Comparison of ENCODE assay signal across 9 cellular contexts in the genomic region with DNA sequence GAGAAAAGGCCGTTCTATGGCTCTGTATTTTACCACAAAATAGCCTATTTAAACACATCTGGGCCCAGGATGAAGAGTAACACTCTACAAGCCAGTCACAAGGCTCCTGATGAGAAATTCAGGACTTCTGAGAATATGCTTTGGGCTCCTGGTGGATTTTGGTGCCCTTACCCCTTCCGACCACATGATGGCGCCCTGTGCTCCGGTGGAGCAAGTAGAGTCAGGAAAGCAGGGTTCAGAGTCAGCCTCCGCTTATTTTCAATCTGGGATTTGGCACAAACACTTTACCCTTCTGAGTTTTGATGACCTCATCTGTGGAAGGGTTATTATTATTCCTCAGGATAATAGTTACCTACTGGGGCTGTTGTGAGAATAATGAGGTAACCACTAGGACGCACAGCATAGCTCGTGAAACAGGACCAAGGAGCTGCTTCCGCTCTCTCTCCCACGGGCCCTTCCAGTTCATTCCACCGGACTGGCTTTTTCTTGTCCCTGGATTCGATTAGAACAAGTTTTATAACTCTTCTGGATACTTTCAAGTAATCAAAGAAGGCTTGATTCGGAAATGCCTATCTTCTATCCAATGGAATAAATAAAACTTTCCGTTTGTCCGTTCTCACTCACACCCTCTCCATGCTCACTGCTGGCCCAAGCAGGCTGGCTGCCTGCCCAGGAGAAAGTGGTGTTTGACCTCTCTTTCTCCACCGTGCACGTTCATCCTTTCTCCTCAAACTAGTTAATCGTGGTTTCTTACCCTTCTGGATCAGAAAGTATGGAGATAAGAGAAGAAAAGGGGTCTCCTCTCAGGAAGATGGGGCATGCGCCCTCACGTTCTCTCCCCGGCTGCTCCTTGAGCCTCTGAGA.
DNase-seq lines count a peak whose midpoint lies in the region; ATAC-seq, FAIRE-seq and TF ChIP-seq lines count a peak whose summit lies in the region.
"Had no signal": no experiment of that assay in that cellular context is flagged by ENCODE, and none has a peak within 500 bp of the region (broad histone marks: within the 10 kb centered on the region; RNA-seq: fewer than 3 reads in every experiment).

No MANE protein-coding gene starts in this region.

- no peak overlapping the region for H3K4me3 ChIP-seq in keratinocyte (ENCODE audit: control insufficient read depth in 2 of 3, extremely low read depth in 1 of 3, insufficient read depth in 2 of 3, low read depth in 1 of 3, low read length in 3 of 3)
- H3K4me3 ChIP-seq in CD8-positive, alpha-beta T cell (ENCODE audit: low read depth, low read length), result no peak overlapping the region

- H3K36me3 Mint-ChIP-seq in HFFc6 (ENCODE audit: low read depth), result no peaks in the 10 kb centered on the region
- no peaks in the 10 kb centered on the region for H3K36me3 Mint-ChIP-seq in activated T-helper 17 cell treated with anti-CD3 and anti-CD28 coated beads, Interleukin-2, amount 50 U/mL, for 72 hours (ENCODE audit: low read depth)
- H3K36me3 Mint-ChIP-seq in CD8-positive, alpha-beta T cell, result no peaks in the 10 kb centered on the region
- H3K36me3 Mint-ChIP-seq: naive thymus-derived CD4-positive, alpha-beta T cell had no signal

- no peaks in the 10 kb centered on the region for H3K4me1 Mint-ChIP-seq in HFFc6 (ENCODE audit: low read depth)
- H3K4me1 Mint-ChIP-seq in activated T-helper 17 cell treated with anti-CD3 and anti-CD28 coated beads, Interleukin-2, amount 50 U/mL, for 72 hours, result no peaks in the 10 kb centered on the region
- H3K4me1 Mint-ChIP-seq in CD8-positive, alpha-beta T cell (ENCODE audit: low read depth), result no peaks in the 10 kb centered on the region
- H3K4me1 Mint-ChIP-seq: naive thymus-derived CD4-positive, alpha-beta T cell had no signal

- H3K9me3 ChIP-seq in keratinocyte (ENCODE audit: control insufficient read depth, low read depth, low read length), result no peaks in the 10 kb centered on the region
- H3K9me3 ChIP-seq in CD8-positive, alpha-beta T cell (ENCODE audit: low read length), result no peaks in the 10 kb centered on the region

- intact Hi-C loops in CD8-positive, alpha-beta T cell (cut with DNase I, micrococcal nuclease), result no loop called here

- peaks cover 2% of the 10 kb centered on the region; the same call in 1 of the 2 replicates for H3K27me3 Mint-ChIP-seq in HFFc6 (ENCODE audit: insufficient read depth)
- peaks cover 15% of the 10 kb centered on the region for H3K27me3 Mint-ChIP-seq in activated T-helper 17 cell treated with anti-CD3 and anti-CD28 coated beads, Interleukin-2, amount 50 U/mL, for 72 hours
- H3K27me3 Mint-ChIP-seq in CD8-positive, alpha-beta T cell (ENCODE audit: low read depth), result peaks cover 7% of the 10 kb centered on the region

- TF ChIP-seq CTCF in HFFc6 (IDR thresholded peaks at IDR 0.05) (peak; percentile 67), keratinocyte (optimal IDR thresholded peaks at IDR 0.05 in 1 of 3, IDR thresholded peaks at IDR 0.05 in 1 of 3, conservative IDR thresholded peaks at IDR 0.05 in 1 of 3; ENCODE audit: extremely low read depth in 1 of 3, insufficient read depth in 2 of 3, low read length in 3 of 3) (peak; percentile 34 to 51 (median 44))
- TF ChIP-seq CTCF in CD8-positive, alpha-beta T cell (IDR thresholded peaks at IDR 0.05), result no peak

- no peaks in the 10 kb centered on the region; the same call in 1 of the 2 replicates for H3K9me3 Mint-ChIP-seq in HFFc6
- H3K9me3 Mint-ChIP-seq in activated T-helper 17 cell treated with anti-CD3 and anti-CD28 coated beads, Interleukin-2, amount 50 U/mL, for 72 hours, result no peaks in the 10 kb centered on the region
- H3K9me3 Mint-ChIP-seq in CD8-positive, alpha-beta T cell, result no peaks in the 10 kb centered on the region

- no peak overlapping the region for H3K27ac ChIP-seq in keratinocyte (ENCODE audit: control insufficient read depth, insufficient read depth, low read length)
- H3K27ac ChIP-seq in CD8-positive, alpha-beta T cell (ENCODE audit: low read depth, low read length), result no peak overlapping the region

- no peak overlapping the region for H3K27ac Mint-ChIP-seq in HFFc6
- no peak overlapping the region for H3K27ac Mint-ChIP-seq in activated T-helper 17 cell treated with anti-CD3 and anti-CD28 coated beads, Interleukin-2, amount 50 U/mL, for 72 hours
- no peak overlapping the region for H3K27ac Mint-ChIP-seq in CD8-positive, alpha-beta T cell
- H3K27ac Mint-ChIP-seq: naive thymus-derived CD4-positive, alpha-beta T cell had no signal

- no peak overlapping the region for H3K9ac ChIP-seq in keratinocyte (ENCODE audit: control insufficient read depth, extremely low read depth, insufficient read depth, low read length)

- H3K27me3 ChIP-seq in keratinocyte (ENCODE audit: control insufficient read depth, extremely low read depth, insufficient read depth, low read length), result no peaks in the 10 kb centered on the region
- no peaks in the 10 kb centered on the region for H3K27me3 ChIP-seq in CD8-positive, alpha-beta T cell (ENCODE audit: insufficient read depth, low read length)

- DNase-seq in NCI-H82 (lab: John Stamatoyannopoulos, UW) (peak; percentile 7), NCI-H82 treated with DMSO at 0.1 percent for 48 hours (lab: John Stamatoyannopoulos, UW; ENCODE audit: unreplicated experiment) (no peak), HFFc6 (no peak), T-helper 9 cell (peak; percentile 1), keratinocyte (ENCODE audit: low read depth, low spot score) (no peak)
- DNase-seq in CD8-positive, alpha-beta T cell, result no peak
- no peak for DNase-seq in stimulated activated naive CD4-positive, alpha-beta T cell (lab: John Stamatoyannopoulos, UW)

- dilution Hi-C loops in keratinocyte (cut with MboI; ENCODE audit: extremely low pct_ligation_motif_present, low sequenced_read_pairs), result no loop called here

- no peak overlapping the region for H3K4me3 Mint-ChIP-seq in HFFc6
- no peak overlapping the region for H3K4me3 Mint-ChIP-seq in activated T-helper 17 cell treated with anti-CD3 and anti-CD28 coated beads, Interleukin-2, amount 50 U/mL, for 72 hours
- H3K4me3 Mint-ChIP-seq in CD8-positive, alpha-beta T cell, result no peak overlapping the region
- H3K4me3 Mint-ChIP-seq: naive thymus-derived CD4-positive, alpha-beta T cell had no signal

- no peaks in the 10 kb centered on the region for H3K79me2 ChIP-seq in keratinocyte (ENCODE audit: control insufficient read depth, insufficient read depth, low read length)

- FAIRE-seq in keratinocyte (lab: Jason Lieb, UNC), result no peak

- no peak overlapping the region for H3K4me2 ChIP-seq in keratinocyte (ENCODE audit: control insufficient read depth, extremely low read depth, insufficient read depth, low read depth, low read length)

- no peak overlapping the region for H2AFZ ChIP-seq in keratinocyte (ENCODE audit: control insufficient read depth, low read length)

- H3K9me1 ChIP-seq in keratinocyte (ENCODE audit: control insufficient read depth, extremely low read depth, insufficient read depth, low read length), result no peaks in the 10 kb centered on the region

- H3K36me3 ChIP-seq in keratinocyte (ENCODE audit: control insufficient read depth in 2 of 2, extremely low read depth in 1 of 2, insufficient read depth in 2 of 2, low read length in 2 of 2), result no peaks in the 10 kb centered on the region
- H3K36me3 ChIP-seq in CD8-positive, alpha-beta T cell (ENCODE audit: insufficient read depth, low read length), result no peaks in the 10 kb centered on the region

- CTCF ChIA-PET in CD8-positive, alpha-beta T cell (lab: Charles Lee), result no interaction called here

- no peaks in the 10 kb centered on the region for H4K20me1 ChIP-seq in keratinocyte (ENCODE audit: control insufficient read depth, extremely low read depth, insufficient read depth, low read length)

- ATAC-seq in activated T-helper 17 cell treated with anti-CD3 and anti-CD28 coated beads, Interleukin-2, amount 50 U/mL, for 72 hours (replicated peaks), result no peak
- ATAC-seq in CD8-positive, alpha-beta T cell, result no peak
- ATAC-seq: naive thymus-derived CD4-positive, alpha-beta T cell had no signal

- POLR2A ChIA-PET in CD8-positive, alpha-beta T cell (lab: Charles Lee), result no interaction called here

- no peaks in the 10 kb centered on the region for H3K4me1 ChIP-seq in keratinocyte (ENCODE audit: control insufficient read depth, extremely low read depth, insufficient read depth, low read length)
- no peaks in the 10 kb centered on the region for H3K4me1 ChIP-seq in CD8-positive, alpha-beta T cell (ENCODE audit: insufficient read depth, low read length)

Comparison
In these comparisons a context has a peak if more than half of its experiments do, and no peak if none do; other contexts are left out.
1. DNase-seq: peak in NCI-H82 (single experiment) and T-helper 9 cell (single experiment); none in NCI-H82 treated with DMSO at 0.1 percent for 48 hours (single experiment), HFFc6 (single experiment), keratinocyte (single experiment), CD8-positive, alpha-beta T cell (0 of 7) and stimulated activated naive CD4-positive, alpha-beta T cell (0 of 6).